ENCODE assay signal across 10 cellular contexts in genomic region chr13:40115456-40115855, GRCh38.
DNase-seq lines count a peak whose midpoint lies in the region; ATAC-seq and TF ChIP-seq lines count a peak whose summit lies in the region.
"Had no signal": no experiment of that assay in that cellular context is flagged by ENCODE, and none has a peak within 500 bp of the region (broad histone marks: within the 10 kb centered on the region; RNA-seq: fewer than 3 reads in every experiment).

No MANE protein-coding gene starts in this region.

- H3K4me1 ChIP-seq in heart right ventricle, result peaks cover 0 to 20% (median 10%) of the 10 kb centered on the region in 9 donors
- peaks cover 5 to 13% of the 10 kb centered on the region in 2 donors for H3K4me1 ChIP-seq in mucosa of rectum (ENCODE audit: control insufficient read depth in 2 of 2, insufficient read depth in 2 of 2, low read length in 2 of 2)
- H3K4me1 ChIP-seq in upper lobe of right lung, result peaks cover 4% of the 10 kb centered on the region
- H3K4me1 ChIP-seq in A673 (ENCODE audit: insufficient read depth, low read length, poor library complexity, severe bottlenecking), result no peaks in the 10 kb centered on the region
- peaks cover 0 to 32% (median 12%) of the 10 kb centered on the region in 4 donors for H3K4me1 ChIP-seq in tibial nerve
- H3K4me1 ChIP-seq: BLaER1 had no signal

- BruUV-seq in A673 (replicated peaks; lab: Mats Ljungman, UMichigan), result no TSS peak

- H3K27ac ChIP-seq in heart right ventricle, result peak overlapping the region in 7 of 10 donors; percentile 20 to 60 (median 48)
- H3K27ac ChIP-seq in caudate nucleus (ENCODE audit: low read depth, low read length), result peak overlapping the region; percentile 22
- H3K27ac ChIP-seq in mucosa of rectum (ENCODE audit: low read depth in 2 of 2, low read length in 2 of 2), result peak overlapping the region; percentile 53 to 69
- peak overlapping the region; percentile 40 for H3K27ac ChIP-seq in upper lobe of right lung
- H3K27ac ChIP-seq in A673 (ENCODE audit: low read depth, low read length, poor library complexity, severe bottlenecking), result no peak overlapping the region
- peak overlapping the region in 2 of 4 donors; percentile 68 to 74 for H3K27ac ChIP-seq in tibial nerve
- H3K27ac ChIP-seq: BLaER1, neutrophil had no signal

- POLR2A ChIA-PET in A673 (lab: Charles Lee; ENCODE audit: low non-redundant PET), result no interaction called here

- ATAC-seq in heart right ventricle, result peak in 1 of 8 donors; percentile 26
- ATAC-seq in left ventricle myocardium superior, result no peak
- no peak for ATAC-seq in upper lobe of right lung

- no peaks in the 10 kb centered on the region for H3K27me3 ChIP-seq in heart right ventricle
- no peaks in the 10 kb centered on the region for H3K27me3 ChIP-seq in mucosa of rectum (ENCODE audit: control insufficient read depth in 2 of 2, insufficient read depth in 2 of 2, low read length in 2 of 2)
- H3K27me3 ChIP-seq in upper lobe of right lung, result no peaks in the 10 kb centered on the region
- peaks cover 7% of the 10 kb centered on the region for H3K27me3 ChIP-seq in A673 (replicated peaks; ENCODE audit: insufficient read depth, low read depth, low read length, poor library complexity)
- H3K27me3 ChIP-seq in tibial nerve, result no peaks in the 10 kb centered on the region
- H3K27me3 ChIP-seq: BLaER1, neutrophil had no signal

- peak overlapping the region in 1 of 2 donors; percentile 1 for H3K9ac ChIP-seq in mucosa of rectum (ENCODE audit: low read depth in 1 of 2, low read length in 2 of 2)
- H3K9ac ChIP-seq: BLaER1 had no signal

- intact Hi-C loops in heart right ventricle (cut with DNase I), result no loop called here
- intact Hi-C loops in left ventricle myocardium superior (cut with micrococcal nuclease), result no loop called here
- intact Hi-C loops in upper lobe of right lung (cut with DNase I), result no loop called here
- intact Hi-C loops in A673 (cut with micrococcal nuclease; ENCODE audit: unreplicated experiment), result no loop called here

- H3K36me3 ChIP-seq in heart right ventricle, result no peaks in the 10 kb centered on the region
- no peaks in the 10 kb centered on the region for H3K36me3 ChIP-seq in mucosa of rectum (ENCODE audit: control insufficient read depth in 2 of 2, insufficient read depth in 2 of 2, low read length in 2 of 2)
- no peaks in the 10 kb centered on the region for H3K36me3 ChIP-seq in upper lobe of right lung
- H3K36me3 ChIP-seq in A673 (ENCODE audit: insufficient read depth, low read length, poor library complexity, severe bottlenecking), result no peaks in the 10 kb centered on the region
- H3K36me3 ChIP-seq in tibial nerve, result no peaks in the 10 kb centered on the region
- H3K36me3 ChIP-seq: BLaER1, neutrophil had no signal

- TF ChIP-seq POLR2A in tibial nerve (IDR thresholded peaks at IDR 0.05), result no peak

- peaks cover 0 to 11% (median 0%) of the 10 kb centered on the region in 11 donors for H3K9me3 ChIP-seq in heart right ventricle
- no peaks in the 10 kb centered on the region for H3K9me3 ChIP-seq in mucosa of rectum (ENCODE audit: control insufficient read depth in 2 of 2, low read length in 2 of 2)
- no peaks in the 10 kb centered on the region for H3K9me3 ChIP-seq in upper lobe of right lung
- no peaks in the 10 kb centered on the region for H3K9me3 ChIP-seq in A673 (ENCODE audit: low read depth, low read length, poor library complexity, severe bottlenecking)
- H3K9me3 ChIP-seq in tibial nerve, result peaks cover 0 to 9% (median 0%) of the 10 kb centered on the region in 4 donors
- H3K9me3 ChIP-seq: BLaER1, neutrophil had no signal

- WGBS in heart right ventricle, 2 donors, result 64 to 85% methylated on average over 2 of the region's 2 CpGs
- 72 to 84% methylated on average over 2 of the region's 2 CpGs for WGBS in tibial nerve, 2 donors

- DNase-seq in heart right ventricle, result no peak
- no peak for DNase-seq in left ventricle myocardium superior
- DNase-seq in caudate nucleus (lab: John Stamatoyannopoulos, UW), result no peak
- no peak for DNase-seq in upper lobe of right lung
- DNase-seq in A673 (ENCODE audit: low spot score), result no peak
- no peak for DNase-seq in A172 (ENCODE audit: low spot score)
- no peak for DNase-seq in tibial nerve (ENCODE audit: low spot score in 2 of 2)

- no peak for TF ChIP-seq CTCF in heart right ventricle (IDR thresholded peaks at IDR 0.05)
- TF ChIP-seq CTCF in upper lobe of right lung (IDR thresholded peaks at IDR 0.05), result no peak
- no peak for TF ChIP-seq CTCF in A673 (conservative IDR thresholded peaks at IDR 0.05; ENCODE audit: low read depth, low read length)
- no peak for TF ChIP-seq CTCF in tibial nerve (IDR thresholded peaks at IDR 0.05)

- no peak for TF ChIP-seq EP300 in tibial nerve (IDR thresholded peaks at IDR 0.05)

- H3K4me3 ChIP-seq in heart right ventricle (no peak overlapping the region), mucosa of rectum (ENCODE audit: low read length in 2 of 2) (no peak overlapping the region), upper lobe of right lung (no peak overlapping the region), A673 (ENCODE audit: low read depth, low read length, poor library complexity, severe bottlenecking) (no peak overlapping the region), tibial nerve (no peak overlapping the region)
- H3K4me3 ChIP-seq: BLaER1 had no signal

- CTCF ChIA-PET in A673 (lab: Charles Lee), result no interaction called here
